Comparison of ENCODE assay signal across 12 cellular contexts in the genomic region with DNA sequence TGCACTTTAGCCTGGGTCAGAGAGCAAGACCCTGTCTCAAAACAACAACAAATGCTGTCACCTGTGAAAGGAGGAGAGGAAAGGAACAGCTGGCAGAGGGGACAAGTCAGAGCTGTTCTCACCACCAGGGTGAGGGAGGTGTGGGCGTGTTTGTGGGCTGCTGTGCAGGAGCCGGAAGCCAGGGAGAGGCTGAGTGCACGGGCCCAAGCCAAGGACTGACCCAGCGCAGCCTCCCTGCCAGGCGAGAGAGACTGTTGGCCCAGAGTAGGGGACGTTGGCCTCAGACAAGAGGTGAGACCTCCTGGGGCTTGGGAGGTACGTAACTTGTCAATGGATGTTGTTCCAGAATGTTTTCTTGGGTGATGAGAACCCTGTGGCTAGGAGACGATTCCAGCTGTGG. TPM values are rescaled to one million over a fixed set of nuclear protein-coding genes. Genes with fewer than 3 reads are reported as not detected.
DNase-seq lines count a peak whose midpoint lies in the region; TF ChIP-seq lines count a peak whose summit lies in the region.
"Had no signal": no experiment of that assay in that cellular context is flagged by ENCODE, and none has a peak within 500 bp of the region (broad histone marks: within the 10 kb centered on the region; RNA-seq: fewer than 3 reads in every experiment).

No MANE protein-coding gene starts in this region.

- no peaks in the 10 kb centered on the region for H3K9me2 ChIP-seq in MM.1S (replicated peaks; ENCODE audit: insufficient read depth, low read length)

- no peak overlapping the region for H3K18ac ChIP-seq in neuronal stem cell (ENCODE audit: low read length)

- no peak overlapping the region for H3K23ac ChIP-seq in neuronal stem cell (ENCODE audit: low read depth, low read length, poor library complexity)

- H4K91ac ChIP-seq in neuronal stem cell (ENCODE audit: low read depth, low read length, poor library complexity) = no peak overlapping the region

- H2BK120ac ChIP-seq in neuronal stem cell (ENCODE audit: low read depth, low read length) = peak overlapping the region; percentile 40

- H3K27me3 ChIP-seq in MM.1S (replicated peaks; ENCODE audit: insufficient read depth, low read length) = no peaks in the 10 kb centered on the region
- H3K27me3 ChIP-seq in neuronal stem cell (ENCODE audit: control insufficient read depth in 3 of 3, insufficient read depth in 3 of 3, low read depth in 1 of 3, low read length in 3 of 3) = peaks cover 0 to 63% (median 0%) of the 10 kb centered on the region in 3 experiments

- DNase-seq in Daoy (ENCODE audit: low read depth) (peak; percentile 58), MM.1S (peak; percentile 19), neuronal stem cell (ENCODE audit: low spot score) (no peak), ecto neural progenitor cell (ENCODE audit: low spot score) (no peak), NCI-H446 treated with DMSO at 0.1 percent for 48 hours (lab: John Stamatoyannopoulos, UW) (no peak), COR-L47 (lab: John Stamatoyannopoulos, UW) (no peak), HT-29 (ENCODE audit: low spot score) (no peak)
- DNase-seq: DMS79 had no signal

- H3K4me3 ChIP-seq in MM.1S (ENCODE audit: low read length) (no peak overlapping the region), neuronal stem cell (ENCODE audit: low read length in 2 of 2) (no peak overlapping the region)

- no peak overlapping the region for H3K27ac ChIP-seq in MM.1S (ENCODE audit: low read length)
- H3K27ac ChIP-seq in cingulate gyrus (ENCODE audit: low read depth, low read length) = peak overlapping the region; percentile 61
- no peak overlapping the region for H3K27ac ChIP-seq in neuronal stem cell (replicated peaks; ENCODE audit: low read length)
- H3K27ac ChIP-seq: HL-60, VCaP had no signal

- H4K20me1 ChIP-seq in MM.1S (ENCODE audit: insufficient read depth, low read length) = no peaks in the 10 kb centered on the region

- peaks cover 11% of the 10 kb centered on the region for H3K4me1 ChIP-seq in MM.1S (ENCODE audit: low read length)
- H3K4me1 ChIP-seq in neuronal stem cell (ENCODE audit: control insufficient read depth in 2 of 2, insufficient read depth in 1 of 2, low read depth in 1 of 2, low read length in 2 of 2) = peaks cover 2 to 6% of the 10 kb centered on the region in 2 donors

- H2BK15ac ChIP-seq in neuronal stem cell (ENCODE audit: low read length) = peak overlapping the region; percentile 33

- H3K36me3 ChIP-seq in MM.1S (replicated peaks; ENCODE audit: insufficient read depth, low read length) (no peaks in the 10 kb centered on the region), neuronal stem cell (replicated peaks in 1 of 2; ENCODE audit: control insufficient read depth in 2 of 2, insufficient read depth in 2 of 2, low read length in 2 of 2) (no peaks in the 10 kb centered on the region)

- no CpG with 5 or more reads among the region's 8 CpGs for WGBS in neuronal stem cell (ENCODE audit: extremely low coverage in 2 of 2, insufficient read length in 2 of 2, insufficient replicate concordance in 1 of 2), 2 donors

- H4K8ac ChIP-seq in neuronal stem cell (ENCODE audit: low read depth, low read length) = no peak overlapping the region

- 0 out of 2 replicates have a peak, but pooled peaks cover 5% of the 10 kb centered on the region for H3K79me2 ChIP-seq in MM.1S (ENCODE audit: low read length)

- TF ChIP-seq CTCF in MM.1S (IDR thresholded peaks at IDR 0.05; ENCODE audit: low read length) = no peak

- H2BK12ac ChIP-seq in neuronal stem cell (ENCODE audit: low read length) = no peak overlapping the region

- H3K79me1 ChIP-seq in neuronal stem cell (ENCODE audit: low read depth, low read length) = no peaks in the 10 kb centered on the region

- no peaks in the 10 kb centered on the region for H3K9me3 ChIP-seq in MM.1S (replicated peaks; ENCODE audit: insufficient read depth, low read length)
- H3K9me3 ChIP-seq in neuronal stem cell (replicated peaks in 1 of 2; ENCODE audit: control insufficient read depth in 2 of 2, insufficient read depth in 1 of 2, low read depth in 1 of 2, low read length in 2 of 2) = no peaks in the 10 kb centered on the region

- no peak overlapping the region for H3K4ac ChIP-seq in neuronal stem cell (ENCODE audit: low read length)

- no peak overlapping the region for H3K14ac ChIP-seq in neuronal stem cell (ENCODE audit: low read length)

- H3K9ac ChIP-seq in MM.1S (ENCODE audit: low read length) (no peak overlapping the region), neuronal stem cell (ENCODE audit: low read depth, low read length, poor library complexity) (no peak overlapping the region)

- peaks cover 3% of the 10 kb centered on the region; the same call in 1 of the 2 replicates for H3F3A ChIP-seq in MM.1S (ENCODE audit: insufficient read depth, low read length)

- H2AK5ac ChIP-seq in neuronal stem cell (ENCODE audit: low read depth, low read length) = peak overlapping the region; percentile 91

- H2BK5ac ChIP-seq in neuronal stem cell (ENCODE audit: low read length) = no peak overlapping the region

- H2AFZ ChIP-seq in MM.1S (ENCODE audit: low read length) (no peak overlapping the region), neuronal stem cell (ENCODE audit: low read length) (no peak overlapping the region)

- H3K4me2 ChIP-seq in MM.1S (ENCODE audit: low read depth, low read length) (no peak overlapping the region), neuronal stem cell (ENCODE audit: insufficient read depth, low read length, poor library complexity, severe bottlenecking) (no peak overlapping the region)

RNA-seq across cellular contexts. Expression of a gene that starts 10.7 kb away (rescaled TPM):
- not detected in 2 replicates for total RNA-seq in Daoy (2014; rRNA removed; shearing (Covaris generic))
- 0.54 TPM for polyA plus RNA-seq in neuronal stem cell (2013, experiment 1 of 2)
- polyA plus RNA-seq in neuronal stem cell (2013, experiment 2 of 2) = 0.58 TPM
- total RNA-seq in HT-29 (2014; rRNA removed; shearing (Covaris generic)) = 172 and 193 TPM in 2 replicates

RNA-seq across cellular contexts. Expression of a gene that starts 45.8 kb away (rescaled TPM):
- total RNA-seq in Daoy (2014; rRNA removed; shearing (Covaris generic)) = 174 and 179 TPM in 2 replicates
- polyA plus RNA-seq in neuronal stem cell (2013, experiment 1 of 2) = 15.0 TPM
- 14.9 TPM for polyA plus RNA-seq in neuronal stem cell (2013, experiment 2 of 2)
- 136 and 177 TPM in 2 replicates for total RNA-seq in HT-29 (2014; rRNA removed; shearing (Covaris generic))

RNA-seq across cellular contexts. Expression of a gene that starts 51.0 kb away (rescaled TPM):
- not detected in 2 replicates for total RNA-seq in Daoy (2014; rRNA removed; shearing (Covaris generic))
- polyA plus RNA-seq in neuronal stem cell (2013, experiment 1 of 2) = not detected
- not detected for polyA plus RNA-seq in neuronal stem cell (2013, experiment 2 of 2)
- total RNA-seq in HT-29 (2014; rRNA removed; shearing (Covaris generic)) = 4.8 and 7.0 TPM in 2 replicates
- total RNA-seq: NCI-H460 had no signal

Comparison
In these comparisons a context has a peak if more than half of its experiments do, and no peak if none do; other contexts are left out.
1. DNase-seq: peak in Daoy (single experiment) and MM.1S (single experiment); none in neuronal stem cell (single experiment), ecto neural progenitor cell (single experiment), NCI-H446 treated with DMSO at 0.1 percent for 48 hours (single experiment), COR-L47 (single experiment) and HT-29 (single experiment).
2. RNA of a gene that starts 10.7 kb away (total RNA-seq): 172 to 193 TPM in HT-29; not detected in Daoy; every median in the first group is over 100 times any median in the second.